In the genomic region with DNA sequence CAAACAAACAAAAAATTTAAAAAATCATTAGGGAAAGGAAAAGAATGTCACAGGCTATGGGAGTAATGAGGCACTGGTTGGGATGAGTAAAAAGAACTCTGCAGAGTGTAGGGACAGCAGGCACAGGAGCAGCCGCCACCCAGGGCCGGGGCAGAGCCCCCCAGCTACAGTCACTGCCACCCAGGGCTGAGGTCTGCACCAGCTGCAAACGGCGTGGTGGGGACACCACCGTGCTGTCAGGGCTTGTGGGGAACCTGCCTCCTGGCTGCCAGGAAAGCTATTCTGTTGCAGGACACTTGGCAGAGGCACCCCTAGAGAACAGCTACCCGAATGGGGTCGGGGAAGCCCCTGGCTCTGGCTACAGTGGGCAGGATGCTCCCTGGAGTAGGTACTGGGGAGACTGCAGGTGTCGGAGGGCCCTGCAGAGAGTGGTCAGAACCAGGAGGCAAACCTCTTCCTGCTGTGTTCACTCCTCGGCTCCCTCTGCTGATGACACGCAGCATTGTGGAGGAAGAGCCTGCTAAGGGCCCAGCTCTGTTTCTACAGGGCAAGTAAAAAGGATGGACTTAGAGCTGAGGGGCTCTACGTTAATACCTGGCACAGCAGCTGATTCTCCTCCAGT, we compare ENCODE assay signal across 1 cellular context.
TF ChIP-seq lines count a peak whose summit lies in the region.

No MANE protein-coding gene starts in this region.

TF ChIP-seq in endothelial cell of umbilical vein, 7 proteins besides CTCF, POLR2A, EP300 and RAD21:
- TF ChIP-seq MYC (IDR thresholded peaks at IDR 0.05; ENCODE audit: low read depth, low read length) (no peak), POLR2AphosphoS5 (IDR thresholded peaks at IDR 0.05; ENCODE audit: insufficient read depth, low read depth, low read length) (no peak), JUN (IDR thresholded peaks at IDR 0.05; ENCODE audit: borderline replicate concordance, insufficient read depth, insufficient read length, low read depth) (no peak), EZH2 (IDR thresholded peaks at IDR 0.05; ENCODE audit: borderline replicate concordance, low read depth, low read length, severe bottlenecking) (no peak), GATA2 (IDR thresholded peaks at IDR 0.05; ENCODE audit: insufficient read depth, insufficient read length, low read depth, low read length) (no peak), FOS (IDR thresholded peaks at IDR 0.05; ENCODE audit: borderline replicate concordance, insufficient read depth, low read length) (no peak)
- TF ChIP-seq, protein P1, sequence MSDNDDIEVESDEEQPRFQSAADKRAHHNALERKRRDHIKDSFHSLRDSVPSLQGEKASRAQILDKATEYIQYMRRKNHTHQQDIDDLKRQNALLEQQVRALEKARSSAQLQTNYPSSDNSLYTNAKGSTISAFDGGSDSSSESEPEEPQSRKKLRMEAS (IDR thresholded peaks at IDR 0.05; ENCODE audit: insufficient read depth, insufficient read length) = no peak
